Comparison of ENCODE assay signal across 8 cellular contexts in genomic region chr7:6590645-6591110, GRCh38. TPM values are rescaled to one million over a fixed set of nuclear protein-coding genes. Genes with fewer than 3 reads are reported as not detected.
DNase-seq lines count a peak whose midpoint lies in the region; ATAC-seq and TF ChIP-seq lines count a peak whose summit lies in the region.

No MANE protein-coding gene starts in this region.

- H3K9me3 Mint-ChIP-seq in osteocyte (ENCODE audit: unreplicated experiment), result no peaks in the 10 kb centered on the region

- TF ChIP-seq CTCF in C4-2B (conservative IDR thresholded peaks at IDR 0.05), result no peak
- TF ChIP-seq CTCF in epithelial cell of proximal tubule (conservative IDR thresholded peaks at IDR 0.05; ENCODE audit: low read depth, low read length), result no peak
- no peak for TF ChIP-seq CTCF in osteocyte (IDR thresholded peaks at IDR 0.05)

- peak; percentile 26 for ATAC-seq in GM21576 (IDR thresholded peaks at IDR 0.05; ENCODE audit: unreplicated experiment)

- peak; percentile 63 for DNase-seq in RKO (ENCODE audit: low spot score)
- DNase-seq in epithelial cell of proximal tubule (ENCODE audit: low read depth), result no peak
- DNase-seq in osteocyte (ENCODE audit: extremely low spot score, unreplicated experiment), result no peak
- DNase-seq in NCI-H1417 treated with DMSO at 0.1 percent for 48 hours (lab: John Stamatoyannopoulos, UW), result no peak
- DNase-seq in GM19238 (ENCODE audit: insufficient read length, low spot score), result no peak
- no peak for DNase-seq in COLO668 (lab: John Stamatoyannopoulos, UW; ENCODE audit: unreplicated experiment)

- peaks cover 15% of the 10 kb centered on the region for H3K4me1 Mint-ChIP-seq in osteocyte (ENCODE audit: unreplicated experiment)

- H3K27ac ChIP-seq in C4-2B, result peak overlapping the region; percentile 82

- H3K27me3 Mint-ChIP-seq in osteocyte (ENCODE audit: unreplicated experiment), result no peaks in the 10 kb centered on the region

- peak overlapping the region; percentile 91 for H3K27ac Mint-ChIP-seq in osteocyte (ENCODE audit: unreplicated experiment)

- H3K4me3 ChIP-seq in epithelial cell of proximal tubule (ENCODE audit: low read depth, low read length), result peak overlapping the region; percentile 94

- peak overlapping the region; percentile 94 for H3K4me3 Mint-ChIP-seq in osteocyte (ENCODE audit: unreplicated experiment)

- peaks cover 38% of the 10 kb centered on the region for H3K36me3 Mint-ChIP-seq in osteocyte (ENCODE audit: unreplicated experiment)

RNA-seq across cellular contexts. Expression of gene INTS15, which starts 0.9 kb away (rescaled TPM):
- 23.1 and 36.0 TPM in 2 replicates for total RNA-seq in epithelial cell of proximal tubule
- 36.5 and 40.3 TPM in 2 replicates for total RNA-seq in osteocyte

RNA-seq across cellular contexts. Expression of gene ZDHHC4, which starts 13.4 kb away (rescaled TPM):
- 37.5 and 55.1 TPM in 2 replicates for total RNA-seq in epithelial cell of proximal tubule
- 62.2 and 63.5 TPM in 2 replicates for total RNA-seq in osteocyte

RNA-seq across cellular contexts. Expression of gene ZNF853, which starts 24.7 kb away (rescaled TPM):
- total RNA-seq in epithelial cell of proximal tubule (5.6 and 9.9 TPM in 2 replicates), osteocyte (18.2 and 18.3 TPM in 2 replicates)

RNA-seq across cellular contexts. Expression of gene GRID2IP, which starts 39.4 kb away (rescaled TPM):
- total RNA-seq in epithelial cell of proximal tubule (not detected in 2 replicates), osteocyte (0.10 and 0.13 TPM in 2 replicates)

RNA-seq across cellular contexts. Expression of gene ZNF316, which starts 46.4 kb away (rescaled TPM):
- total RNA-seq in epithelial cell of proximal tubule, result 9.5 and 12.6 TPM in 2 replicates
- total RNA-seq in osteocyte, result 32.7 and 34.6 TPM in 2 replicates
